31 cellular contexts compared by ENCODE assay signal in genomic region chr2:15622614-15623480, GRCh38.
"Had no signal": no experiment of that assay in that cellular context is flagged by ENCODE, and none has a peak within 500 bp of the region (broad histone marks: within the 10 kb centered on the region; RNA-seq: fewer than 3 reads in every experiment).

No MANE protein-coding gene starts in this region.

- H3K27me3 ChIP-seq: neural progenitor cell, ovary, right lobe of liver, sigmoid colon, spleen, stomach, thyroid gland, tibial nerve, upper lobe of left lung, vagina had no signal

- H3K4me2 ChIP-seq: neural progenitor cell, smooth muscle cell had no signal

- H3K4me1 ChIP-seq: neural progenitor cell, parathyroid adenoma, psoas muscle, right lobe of liver, sigmoid colon, spleen, stomach, thyroid gland, tibial nerve, upper lobe of left lung, vagina had no signal

- H3K27me3 Mint-ChIP-seq: naive B cell; naive thymus-derived CD8-positive, alpha-beta T cell; natural killer cell treated with Interleukin-12 subunit alpha and Interleukin-12 subunit beta and Interleukin-15 and Interleukin-18, amount 100 ng/mL, for 72 hours; progenitor cell of endocrine pancreas; stimulated activated memory B cell treated with anti-CD40 and anti-IgM and Interleukin-4, amounts not matched to agents 10 μg/mL and 1 μg/mL and 100 μg/mL, for 72 hours; stimulated activated naive CD8-positive, alpha-beta T cell treated with anti-CD3 and anti-CD28 coated beads, Interleukin-15, Interleukin-2, amounts not matched to agents 100 ng/mL and 50 ng/mL, for 24 hours had no signal

- H3K4me3 Mint-ChIP-seq: naive B cell; naive thymus-derived CD8-positive, alpha-beta T cell; natural killer cell treated with Interleukin-12 subunit alpha and Interleukin-12 subunit beta and Interleukin-15 and Interleukin-18, amount 100 ng/mL, for 72 hours; neural progenitor cell; stimulated activated memory B cell treated with anti-CD40 and anti-IgM and Interleukin-4, amounts not matched to agents 10 μg/mL and 1 μg/mL and 100 μg/mL, for 72 hours; stimulated activated naive CD8-positive, alpha-beta T cell treated with anti-CD3 and anti-CD28 coated beads, Interleukin-15, Interleukin-2, amounts not matched to agents 100 ng/mL and 50 ng/mL, for 24 hours had no signal

- H3K27ac ChIP-seq: neural progenitor cell, ovary, parathyroid adenoma, psoas muscle, right lobe of liver, sigmoid colon, spleen, stomach, thoracic aorta, thyroid gland, tibial nerve, upper lobe of left lung, vagina had no signal

- ATAC-seq: naive thymus-derived CD8-positive, alpha-beta T cell; natural killer cell treated with Interleukin-12 subunit alpha and Interleukin-12 subunit beta and Interleukin-15 and Interleukin-18, amount 100 ng/mL, for 72 hours; psoas muscle; right cardiac atrium; right lobe of liver; stimulated activated memory B cell treated with anti-CD40 and anti-IgM and Interleukin-4, amounts not matched to agents 10 μg/mL and 1 μg/mL and 100 μg/mL, for 72 hours had no signal

- H3K36me3 ChIP-seq: ovary had no signal

- H3K4me1 Mint-ChIP-seq: naive B cell; neural progenitor cell; stimulated activated memory B cell treated with anti-CD40 and anti-IgM and Interleukin-4, amounts not matched to agents 10 μg/mL and 1 μg/mL and 100 μg/mL, for 72 hours had no signal

- DNase-seq: naive B cell; naive thymus-derived CD8-positive, alpha-beta T cell; occipital lobe; ovary; posterior cingulate gyrus; psoas muscle; right cardiac atrium; right lobe of liver; sigmoid colon; spleen; stimulated activated CD4-positive, alpha-beta T cell treated with anti-CD3 and anti-CD28 coated beads, Interleukin-12 subunit alpha, Interleukin-12 subunit beta, amount 100 ng/mL, for 4 hours; stimulated activated CD4-positive, alpha-beta T cell treated with anti-CD3 and anti-CD28 coated beads, Interleukin-1b, Interleukin-23, amount 100 ng/mL, for 48 hours; stimulated activated CD4-positive, alpha-beta T cell treated with anti-CD3 and anti-CD28 coated beads, Interleukin-4, amount 100 ng/mL, for 1 hour; stimulated activated CD4-positive, alpha-beta T cell treated with anti-CD3 and anti-CD28 coated beads, Interleukin-4, amount 100 ng/mL, for 4 hours; stimulated activated CD8-positive, alpha-beta memory T cell treated with anti-CD3 and anti-CD28 coated beads, Interleukin-4, amount 100 ng/mL, for 48 hours; stimulated activated naive CD4-positive, alpha-beta T cell treated with Interleukin-2 at 50 U/mL for 16 hours; stomach; thyroid gland; trophoblast cell; upper lobe of left lung had no signal

- H3K27ac Mint-ChIP-seq: naive B cell; natural killer cell treated with Interleukin-12 subunit alpha and Interleukin-12 subunit beta and Interleukin-15 and Interleukin-18, amount 100 ng/mL, for 72 hours; neural progenitor cell; progenitor cell of endocrine pancreas; stimulated activated memory B cell treated with anti-CD40 and anti-IgM and Interleukin-4, amounts not matched to agents 10 μg/mL and 1 μg/mL and 100 μg/mL, for 72 hours; stimulated activated naive CD8-positive, alpha-beta T cell treated with anti-CD3 and anti-CD28 coated beads, Interleukin-15, Interleukin-2, amounts not matched to agents 100 ng/mL and 50 ng/mL, for 24 hours had no signal

- FAIRE-seq: urothelium cell line had no signal

- H3K9me3 Mint-ChIP-seq: natural killer cell treated with Interleukin-12 subunit alpha and Interleukin-12 subunit beta and Interleukin-15 and Interleukin-18, amount 100 ng/mL, for 72 hours; neural progenitor cell had no signal

- H3K9me3 ChIP-seq: ovary, psoas muscle, right lobe of liver, sigmoid colon, stomach, thoracic aorta, thyroid gland, tibial nerve, upper lobe of left lung, vagina had no signal

- H3K4me3 ChIP-seq: neural progenitor cell, ovary, psoas muscle, right lobe of liver, sigmoid colon, smooth muscle cell, spleen, stomach, thoracic aorta, thyroid gland, tibial nerve, upper lobe of left lung, vagina had no signal
